Comparison of ENCODE assay signal across 1 cellular context in the genomic region with DNA sequence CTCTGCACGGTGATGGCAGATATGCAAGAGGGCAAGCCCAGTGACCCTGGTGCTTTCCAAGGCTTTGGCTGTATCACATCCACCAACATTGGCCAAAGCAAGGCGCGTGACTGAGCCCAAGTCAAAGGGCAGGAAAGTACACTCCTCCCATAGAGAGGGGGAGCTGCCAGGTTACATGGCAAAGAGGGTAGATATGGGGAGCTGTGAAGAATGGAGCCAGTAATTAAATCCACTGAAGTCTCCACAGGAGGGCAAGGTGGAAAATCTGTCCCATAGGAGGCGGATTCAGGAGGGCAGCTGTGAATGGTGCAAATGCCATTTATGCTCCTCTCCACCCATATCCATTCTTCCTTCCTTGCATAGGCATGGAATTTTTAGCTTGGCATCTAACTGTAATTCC.
TF ChIP-seq lines count a peak whose summit lies in the region.

No MANE protein-coding gene starts in this region.

TF ChIP-seq in K562, 482 proteins besides CTCF, POLR2A, EP300 and RAD21 (continued from another document):
- TF ChIP-seq ZNF311 (CRISPR knock-in tag; IDR thresholded peaks at IDR 0.05) (no peak), MCM2 (IDR thresholded peaks at IDR 0.05; ENCODE audit: low read depth) (no peak), SP1 (CRISPR knock-in tag; IDR thresholded peaks at IDR 0.05) (no peak), RBM34 (IDR thresholded peaks at IDR 0.05; ENCODE audit: borderline replicate concordance, insufficient read depth, low read length) (no peak), PTRF (tag; IDR thresholded peaks at IDR 0.05) (no peak)
